ENCODE assay signal across 8 cellular contexts in the genomic region with DNA sequence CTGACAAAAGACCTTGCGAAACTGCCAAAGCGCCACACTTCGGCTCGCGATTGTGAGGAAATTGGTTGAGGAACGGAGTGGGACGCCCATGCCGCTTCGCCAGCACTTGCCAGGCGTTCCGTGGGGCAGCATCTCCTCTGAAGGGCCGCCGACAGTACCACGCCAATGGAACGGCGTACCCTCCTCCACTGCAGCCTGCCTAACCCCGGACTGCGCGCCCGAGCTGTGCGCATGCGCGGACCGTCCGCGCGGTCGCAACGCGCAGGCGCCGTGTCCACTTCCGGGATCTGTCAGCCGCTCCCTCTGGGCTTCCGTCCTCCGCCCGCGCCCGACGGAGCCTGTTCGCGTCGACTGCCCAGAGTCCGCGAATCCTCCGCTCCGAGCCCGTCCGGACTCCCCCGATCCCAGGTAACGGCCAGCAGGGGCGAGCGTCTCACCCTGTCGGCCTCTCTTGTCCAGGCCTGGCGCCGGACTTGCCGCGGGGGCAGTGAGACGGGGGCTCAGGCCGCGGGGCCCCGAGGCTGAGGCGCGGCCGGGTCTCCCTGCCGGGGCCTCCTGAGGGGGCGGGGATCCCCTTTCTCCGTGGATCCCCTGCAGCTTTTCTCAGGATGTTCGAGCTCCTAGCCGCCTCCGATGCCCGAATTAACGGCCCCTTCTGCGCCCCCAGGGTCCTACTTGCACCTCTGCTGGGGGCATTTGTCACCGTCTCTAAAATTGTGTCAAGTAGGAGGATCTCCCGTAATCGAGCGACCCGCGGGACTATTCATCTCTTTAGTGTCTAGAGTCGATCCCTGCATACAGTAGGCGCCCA. TPM values are rescaled to one million over a fixed set of nuclear protein-coding genes. Genes with fewer than 3 reads are reported as not detected.
A peak's percentile ranks its signal among the peaks of the same experiment; 100 is the strongest.
DNase-seq lines count a peak whose midpoint lies in the region; ATAC-seq and TF ChIP-seq lines count a peak whose summit lies in the region.

ARPC1A (plus strand) TSS at position 302 of the 811 bp plus-strand sequence. CDS start 7,456 bp downstream, outside the sequence.

- no peak for TF ChIP-seq EP300 in transverse colon (IDR thresholded peaks at IDR 0.05; ENCODE audit: low read depth)

- in situ Hi-C loops in GM13976 (cut with MboI; ENCODE audit: low sequenced_read_pairs, unreplicated experiment): no loop called here
- in situ Hi-C loops in transverse colon (cut with MboI; ENCODE audit: low pct_ligation_motif_present in 1 of 4, low pct_unique_long_range_greater_than_20kb in 1 of 4, low sequenced_read_pairs in 3 of 4): no loop called here

- H3K36me3 Mint-ChIP-seq in T-cell: no peaks in the 10 kb centered on the region

- no peak within 1 kb of the TSS for H3K27ac ChIP-seq in adipose tissue (ENCODE audit: low read depth, low read length)
- H3K27ac ChIP-seq in heart left ventricle: peak within 1 kb of the TSS; percentile 77 to 95 (median 88)
- H3K27ac ChIP-seq in transverse colon: peak within 1 kb of the TSS; percentile 93 to 96 (median 94)

- H3K27me3 ChIP-seq in heart left ventricle (no peaks in the 10 kb centered on the region), transverse colon (no peaks in the 10 kb centered on the region)

- peaks cover 41 to 44% (median 43%) of the 10 kb centered on the region in 3 donors for H3K4me1 Mint-ChIP-seq in T-cell

- CTCF ChIA-PET in T-cell (lab: Charles Lee): interaction anchor here in 1 of 2 donors (1.6 kb wide), 1 partner anchor 15 kb away, joined by 4 read pairs; no protein-coding TSS in a partner anchor

- H3K9me3 Mint-ChIP-seq in T-cell: no peaks in the 10 kb centered on the region

- H3K27me3 Mint-ChIP-seq in T-cell: no peaks in the 10 kb centered on the region

- H3K27ac Mint-ChIP-seq in T-cell: peak within 1 kb of the TSS; percentile 74 to 90

- intact Hi-C loops in heart left ventricle (cut with DNase I) (loop anchor here in 4 of 10 donors (10.0 kb wide), 1 partner anchor 181 kb away; the partner anchor contains the start of gene SMURF1 (in 4 of the 4)), transverse colon (cut with DNase I; ENCODE audit: low total_unique reads) (loop anchor here (5.0 kb wide), 1 partner anchor 1144 kb away; no protein-coding TSS in a partner anchor)

- 0% methylated on average over 81 to 82 of the region's 82 CpGs for WGBS in adipose tissue, 3 donors
- WGBS in heart left ventricle, 4 donors: 0% methylated on average over 19 to 82 of the region's 82 CpGs
- WGBS in transverse colon (ENCODE audit: low coverage in 1 of 2), 2 donors: 1% methylated on average over 75 of the region's 82 CpGs; no CpG with 5 or more reads in 1 of the 2 donors

- H3K4me3 ChIP-seq in heart left ventricle (peak within 1 kb of the TSS; percentile 69 to 100 (median 92)), transverse colon (peak within 1 kb of the TSS; percentile 87 to 98 (median 91))

- H3K36me3 ChIP-seq in heart left ventricle (peaks cover 0 to 6% (median 0%) of the 10 kb centered on the region in 9 donors), transverse colon (no peaks in the 10 kb centered on the region)

- TF ChIP-seq POLR2A in heart left ventricle (IDR thresholded peaks at IDR 0.05): peak in 1 of 2 donors; percentile 80
- TF ChIP-seq POLR2A in transverse colon (IDR thresholded peaks at IDR 0.05): peak; percentile 89

- peak; percentile 88 for ATAC-seq in HG02852 (IDR thresholded peaks at IDR 0.05; ENCODE audit: unreplicated experiment)
- peak; percentile 94 to 97 (median 96) for ATAC-seq in T-cell (replicated peaks in 1 of 4)
- peak; percentile 88 to 95 (median 92) for ATAC-seq in heart left ventricle

- peak; percentile 99 for DNase-seq in GM13976 (ENCODE audit: low spot score)
- peak; percentile 92 for DNase-seq in NCI-H146 (lab: John Stamatoyannopoulos, UW)
- DNase-seq in T-cell: peak; percentile 77 to 93 (median 89)
- peak; percentile 91 to 96 (median 92) for DNase-seq in heart left ventricle
- peak; percentile 78 for DNase-seq in pons (ENCODE audit: low spot score)
- peak; percentile 94 for DNase-seq in transverse colon

- no peaks in the 10 kb centered on the region for H3K9me3 ChIP-seq in heart left ventricle
- H3K9me3 ChIP-seq in transverse colon: no peaks in the 10 kb centered on the region

- POLR2A ChIA-PET in T-cell (lab: Charles Lee): interaction anchor here (0.7 to 0.9 kb wide), 3 partner anchors 13 to 446 kb away, joined by 3 to 5 read pairs (median 3); no protein-coding TSS in a partner anchor

- peak within 1 kb of the TSS; percentile 84 to 94 (median 88) for H3K4me3 Mint-ChIP-seq in T-cell

- H3K4me1 ChIP-seq in heart left ventricle (peaks cover 7 to 58% (median 46%) of the 10 kb centered on the region in 12 donors), transverse colon (peaks cover 24 to 52% (median 45%) of the 10 kb centered on the region in 4 donors)

- TF ChIP-seq CTCF in GM13976 (IDR thresholded peaks at IDR 0.05; ENCODE audit: borderline replicate concordance, control extremely low read depth, extremely low read depth, insufficient read depth, missing control alignments) (no peak), heart left ventricle (IDR thresholded peaks at IDR 0.05) (peak in 5 of 12 donors; percentile 6 to 30 (median 24)), transverse colon (IDR thresholded peaks at IDR 0.05) (peak in 4 of 5 experiments; percentile 19 to 66 (median 35))

RNA-seq across cellular contexts. Expression of gene ARPC1A, which starts in this region (rescaled TPM):
- total RNA-seq in T-cell (10 to 100 TPM; 30.6 to 49.1 (median 40.4) TPM), heart left ventricle (100 to 1,000 TPM in 8 of 9 donors, 10 to 100 TPM in 1; 97.1 to 177 (median 146) TPM), transverse colon (100 to 1,000 TPM; 104 to 186 (median 147) TPM)
- polyA plus RNA-seq in adipose tissue (100 to 1,000 TPM in 2 of 3 donors, 10 to 100 TPM in 1; 54.5 to 239 (median 109) TPM), heart left ventricle (100 to 1,000 TPM; 102 to 208 TPM)
